In genomic region chr22:23548501-23549197, GRCh38 we compare ENCODE assay signal across 22 cellular contexts. TPM values are rescaled to one million over a fixed set of nuclear protein-coding genes. Genes with fewer than 3 reads are reported as not detected.
"Had no signal": no experiment of that assay in that cellular context is flagged by ENCODE, and none has a peak within 500 bp of the region (broad histone marks: within the 10 kb centered on the region; RNA-seq: fewer than 3 reads in every experiment).

No MANE protein-coding gene starts in this region.

- H3K27me3 Mint-ChIP-seq: activated T-helper 17 cell treated with anti-CD3 and anti-CD28 coated beads, Interleukin-2, amount 50 U/mL, for 72 hours; dendritic cell treated with granulocyte-macrophage colony-stimulating factor and Interleukin-4, amounts not matched to agents 40 ng/mL and 50 ng/mL, for 4 days; stimulated activated naive CD8-positive, alpha-beta T cell treated with anti-CD3 and anti-CD28 coated beads, Interleukin-15, amount 100 ng/mL, for 72 hours had no signal

- H3K9me3 Mint-ChIP-seq: activated T-helper 17 cell treated with anti-CD3 and anti-CD28 coated beads, Interleukin-2, amount 50 U/mL, for 72 hours; natural killer cell treated with Interleukin-12 subunit alpha and Interleukin-12 subunit beta and Interleukin-15 and Interleukin-18, amount 100 ng/mL, for 72 hours; stimulated activated naive CD8-positive, alpha-beta T cell treated with anti-CD3 and anti-CD28 coated beads, Interleukin-15, amount 100 ng/mL, for 72 hours; type B pancreatic cell had no signal

- H3K27ac Mint-ChIP-seq: activated T-helper 17 cell treated with anti-CD3 and anti-CD28 coated beads, Interleukin-2, amount 50 U/mL, for 72 hours; dendritic cell treated with granulocyte-macrophage colony-stimulating factor and Interleukin-4, amounts not matched to agents 40 ng/mL and 50 ng/mL, for 4 days; natural killer cell treated with Interleukin-12 subunit alpha and Interleukin-12 subunit beta and Interleukin-15 and Interleukin-18, amount 100 ng/mL, for 72 hours; stimulated activated naive CD8-positive, alpha-beta T cell treated with anti-CD3 and anti-CD28 coated beads, Interleukin-15, amount 100 ng/mL, for 72 hours; type B pancreatic cell had no signal

- DNase-seq: activated CD4-positive, alpha-beta T cell treated with anti-CD3 and anti-CD28 coated beads, Interleukin-2, amount 50 U/mL, for 1 hour; activated CD4-positive, CD25-positive, alpha-beta regulatory T cell treated with anti-CD3 and anti-CD28 coated beads, Interleukin-2, amount 50 U/mL, for 72 hours; activated naive CD4-positive, alpha-beta T cell treated with anti-CD3 and anti-CD28 coated beads, Interleukin-2, amount 50 U/mL, for 16 hours; activated T-cell treated with anti-CD3 and anti-CD28 coated beads for 4 hours; effector memory CD4-positive, alpha-beta T cell; esophagus squamous epithelium; immature natural killer cell; retina; stimulated activated CD4-positive, alpha-beta T cell treated with anti-CD3 and anti-CD28 coated beads, Interleukin-4, amount 100 ng/mL, for 1 hour; stimulated activated naive CD8-positive, alpha-beta T cell treated with anti-CD3 and anti-CD28 coated beads, Interleukin-15, amount 100 ng/mL, for 72 hours; T-helper 1 cell; T1000 had no signal

- H3K4me3 ChIP-seq: adrenal gland, esophagus squamous epithelium, skin epidermis had no signal

- H3K4me1 ChIP-seq: adrenal gland, esophagus squamous epithelium had no signal

- H3K36me3 Mint-ChIP-seq: immature natural killer cell, type B pancreatic cell had no signal

- H3K27me3 ChIP-seq: adrenal gland had no signal

- ATAC-seq: activated T-helper 17 cell treated with anti-CD3 and anti-CD28 coated beads, Interleukin-2, amount 50 U/mL, for 72 hours; stimulated activated naive CD8-positive, alpha-beta T cell treated with anti-CD3 and anti-CD28 coated beads, Interleukin-15, amount 100 ng/mL, for 72 hours had no signal

- H3K27ac ChIP-seq: adrenal gland, esophagus squamous epithelium, skin epidermis had no signal

- H3K9me3 ChIP-seq: adrenal gland had no signal

- H3K4me3 Mint-ChIP-seq: activated T-helper 17 cell treated with anti-CD3 and anti-CD28 coated beads, Interleukin-2, amount 50 U/mL, for 72 hours; dendritic cell treated with granulocyte-macrophage colony-stimulating factor and Interleukin-4, amounts not matched to agents 40 ng/mL and 50 ng/mL, for 4 days; immature natural killer cell; natural killer cell treated with Interleukin-12 subunit alpha and Interleukin-12 subunit beta and Interleukin-15 and Interleukin-18, amount 100 ng/mL, for 72 hours; stimulated activated naive CD8-positive, alpha-beta T cell treated with anti-CD3 and anti-CD28 coated beads, Interleukin-15, amount 100 ng/mL, for 72 hours; type B pancreatic cell had no signal

- H3K36me3 ChIP-seq: adrenal gland, esophagus squamous epithelium had no signal

- H3K4me1 Mint-ChIP-seq: activated T-helper 17 cell treated with anti-CD3 and anti-CD28 coated beads, Interleukin-2, amount 50 U/mL, for 72 hours; immature natural killer cell; stimulated activated naive CD8-positive, alpha-beta T cell treated with anti-CD3 and anti-CD28 coated beads, Interleukin-15, amount 100 ng/mL, for 72 hours had no signal

RNA-seq across cellular contexts. Expression of gene IGLL1, which starts 31.4 kb away (rescaled TPM):
- total RNA-seq: activated CD8-positive, alpha-beta memory T cell treated with anti-CD3 and anti-CD28 coated beads for 36 hours; activated T-helper 17 cell treated with anti-CD3 and anti-CD28 coated beads, Interleukin-2, amount 50 U/mL, for 72 hours; adrenal gland; chondrocyte; esophagus squamous epithelium; natural killer cell treated with Interleukin-12 subunit alpha and Interleukin-12 subunit beta and Interleukin-15 and Interleukin-18, amount 100 ng/mL, for 72 hours; temporal lobe had no signal
- polyA plus RNA-seq: immature natural killer cell, liver had no signal
